ENCODE assay signal across 12 cellular contexts in the genomic region with DNA sequence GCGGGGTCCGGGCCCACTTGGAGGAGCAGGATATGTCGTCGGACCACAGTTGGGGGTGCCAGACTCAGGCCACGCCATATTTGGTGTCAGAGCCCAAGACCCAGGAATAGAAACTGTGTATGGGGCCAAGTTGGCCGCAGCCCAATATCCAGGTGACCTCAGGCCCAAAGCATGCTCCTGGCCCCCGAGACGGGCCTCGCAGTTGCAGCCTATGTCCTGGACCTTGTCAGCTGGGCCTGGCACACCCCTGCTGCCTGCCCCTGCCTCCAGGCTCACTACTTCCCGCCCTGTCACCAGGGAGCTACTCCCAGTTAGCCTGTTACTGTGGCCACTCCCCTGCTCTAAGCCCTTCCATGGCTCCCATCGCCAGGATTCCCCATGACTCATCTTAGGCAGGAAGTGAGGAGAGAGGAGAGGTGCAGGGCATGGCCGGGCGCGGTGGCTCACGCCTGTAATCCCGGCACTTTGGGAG. TPM values are rescaled to one million over a fixed set of nuclear protein-coding genes. Genes with fewer than 3 reads are reported as not detected.
DNase-seq lines count a peak whose midpoint lies in the region; ATAC-seq and TF ChIP-seq lines count a peak whose summit lies in the region.
"Had no signal": no experiment of that assay in that cellular context is flagged by ENCODE, and none has a peak within 500 bp of the region (broad histone marks: within the 10 kb centered on the region; RNA-seq: fewer than 3 reads in every experiment).

No MANE protein-coding gene starts in this region.

- no peaks in the 10 kb centered on the region for H3K79me2 ChIP-seq in trophoblast cell (ENCODE audit: control insufficient read depth, insufficient read depth, low read length, poor library complexity)

- no peak for TF ChIP-seq POLR2A in gastroesophageal sphincter (IDR thresholded peaks at IDR 0.05)

- H3K27me3 ChIP-seq in gastroesophageal sphincter, result no peaks in the 10 kb centered on the region
- H3K27me3 ChIP-seq in trophoblast cell (ENCODE audit: insufficient read depth, low read length), result no peaks in the 10 kb centered on the region

- H3K4me1 ChIP-seq in gastroesophageal sphincter (peaks cover 0 to 100% (median 59%) of the 10 kb centered on the region in 3 donors), trophoblast cell (ENCODE audit: control insufficient read depth in 1 of 2, insufficient read depth in 2 of 2, low read length in 2 of 2) (peaks cover 12% of the 10 kb centered on the region in 2 experiments)

- H2AK5ac ChIP-seq in trophoblast cell (ENCODE audit: low read length), result no peak overlapping the region

- H3K23ac ChIP-seq in trophoblast cell (ENCODE audit: low read length), result no peak overlapping the region

- peaks cover 3% of the 10 kb centered on the region for H3K79me1 ChIP-seq in trophoblast cell (ENCODE audit: low read length)

- no peak overlapping the region for H4K8ac ChIP-seq in trophoblast cell (ENCODE audit: low read depth, low read length)

- H3K9ac ChIP-seq in trophoblast cell (ENCODE audit: low read length), result no peak overlapping the region

- H3K36me3 ChIP-seq in gastroesophageal sphincter (peaks cover 0 to 27% of the 10 kb centered on the region in 2 donors), trophoblast cell (ENCODE audit: control insufficient read depth in 1 of 2, insufficient read depth in 2 of 2, low read length in 2 of 2) (peaks cover 0 to 5% of the 10 kb centered on the region in 2 experiments)

- TF ChIP-seq EP300 in gastroesophageal sphincter (IDR thresholded peaks at IDR 0.05), result peak; percentile 4

- TF ChIP-seq CTCF in gastroesophageal sphincter (IDR thresholded peaks at IDR 0.05), result no peak

- peak overlapping the region; percentile 30 for H4K91ac ChIP-seq in trophoblast cell (ENCODE audit: low read depth, low read length)

- H3K4me3 ChIP-seq in gastroesophageal sphincter, result no peak overlapping the region
- H3K4me3 ChIP-seq in trophoblast cell (ENCODE audit: low read depth, low read length), result no peak overlapping the region

- peak overlapping the region; percentile 11 for H3K18ac ChIP-seq in trophoblast cell (ENCODE audit: low read length)

- H3K9me3 ChIP-seq in gastroesophageal sphincter, result no peaks in the 10 kb centered on the region
- peaks cover 2% of the 10 kb centered on the region for H3K9me3 ChIP-seq in trophoblast cell (ENCODE audit: insufficient read depth, low read depth, low read length)

- H3K27ac ChIP-seq in gastroesophageal sphincter (peak overlapping the region; percentile 89 to 94 (median 90)), trophoblast cell (ENCODE audit: low read depth, low read length) (no peak overlapping the region)

- no peak overlapping the region for H2AFZ ChIP-seq in trophoblast cell (ENCODE audit: insufficient read depth, low read length, poor library complexity)

- peak overlapping the region; percentile 12 for H3K14ac ChIP-seq in trophoblast cell (ENCODE audit: low read length)

- WGBS in gastroesophageal sphincter (ENCODE audit: low coverage in 1 of 2), 2 donors, result no CpG with 5 or more reads among the region's 16 CpGs
- WGBS in trophoblast cell (ENCODE audit: extremely low coverage, insufficient coverage, insufficient read length), result no CpG with 5 or more reads among the region's 16 CpGs

- H4K12ac ChIP-seq in trophoblast cell (ENCODE audit: low read depth, low read length), result no peak overlapping the region

- H2BK120ac ChIP-seq in trophoblast cell (ENCODE audit: insufficient read depth, low read length, poor library complexity), result peak overlapping the region; percentile 67

- ATAC-seq in SK-N-SH treated with all-trans-retinoic acid at 6 μM for 48 hours (peak; percentile 97), gastroesophageal sphincter (peak; percentile 94), GM18861 (IDR thresholded peaks at IDR 0.05; ENCODE audit: unreplicated experiment) (no peak)

- H2BK12ac ChIP-seq in trophoblast cell (ENCODE audit: low read length), result peak overlapping the region; percentile 37

- H2BK5ac ChIP-seq in trophoblast cell (ENCODE audit: low read depth, low read length, poor library complexity), result no peak overlapping the region

- H3K4ac ChIP-seq in trophoblast cell (ENCODE audit: low read depth, low read length), result no peak overlapping the region

- DNase-seq in Daoy (ENCODE audit: low read depth) (peak; percentile 91), trophoblast cell (peak; percentile 73 to 79), dedifferentiated amniotic fluid mesenchymal stem cell (ENCODE audit: extremely low spot score) (no peak), NCI-H446 treated with DMSO at 0.1 percent for 48 hours (lab: John Stamatoyannopoulos, UW) (no peak), Ammon's horn (ENCODE audit: low spot score) (no peak)
- DNase-seq: amniotic stem cell; CD4-positive, alpha-beta memory T cell; stimulated activated naive CD4-positive, alpha-beta T cell had no signal

- H3K4me2 ChIP-seq in trophoblast cell (ENCODE audit: low read length), result no peak overlapping the region

TF ChIP-seq in SK-N-SH treated with all-trans-retinoic acid at 6 μM for 48 hours, 23 proteins besides CTCF, POLR2A, EP300 and RAD21:
- TF ChIP-seq TCF4 (CRISPR knock-in tag; IDR thresholded peaks at IDR 0.05; ENCODE audit: borderline replicate concordance) (no peak), GLIS3 (CRISPR knock-in tag; IDR thresholded peaks at IDR 0.05) (no peak), CREB5 (CRISPR knock-in tag; IDR thresholded peaks at IDR 0.05; ENCODE audit: low read depth) (no peak), ZC3H10 (CRISPR knock-in tag; IDR thresholded peaks at IDR 0.05) (no peak), ESRRG (CRISPR knock-in tag; IDR thresholded peaks at IDR 0.05) (no peak), RARB (CRISPR knock-in tag; IDR thresholded peaks at IDR 0.05) (no peak), ISL1 (CRISPR knock-in tag; IDR thresholded peaks at IDR 0.05) (no peak), ZFP30 (CRISPR knock-in tag; IDR thresholded peaks at IDR 0.05) (no peak), ZNF70 (CRISPR knock-in tag; IDR thresholded peaks at IDR 0.05) (no peak), ZNF8 (CRISPR knock-in tag; IDR thresholded peaks at IDR 0.05) (no peak), PPARA (CRISPR knock-in tag; IDR thresholded peaks at IDR 0.05; ENCODE audit: borderline replicate concordance) (no peak), BACH2 (CRISPR knock-in tag; IDR thresholded peaks at IDR 0.05; ENCODE audit: borderline replicate concordance) (no peak), POU6F1 (CRISPR knock-in tag; IDR thresholded peaks at IDR 0.05; ENCODE audit: borderline replicate concordance, low read depth) (no peak), ZFP3 (CRISPR knock-in tag; IDR thresholded peaks at IDR 0.05) (no peak), ZNF565 (CRISPR knock-in tag; conservative IDR thresholded peaks at IDR 0.05; ENCODE audit: low read depth) (no peak)
- TF ChIP-seq, protein P1, sequence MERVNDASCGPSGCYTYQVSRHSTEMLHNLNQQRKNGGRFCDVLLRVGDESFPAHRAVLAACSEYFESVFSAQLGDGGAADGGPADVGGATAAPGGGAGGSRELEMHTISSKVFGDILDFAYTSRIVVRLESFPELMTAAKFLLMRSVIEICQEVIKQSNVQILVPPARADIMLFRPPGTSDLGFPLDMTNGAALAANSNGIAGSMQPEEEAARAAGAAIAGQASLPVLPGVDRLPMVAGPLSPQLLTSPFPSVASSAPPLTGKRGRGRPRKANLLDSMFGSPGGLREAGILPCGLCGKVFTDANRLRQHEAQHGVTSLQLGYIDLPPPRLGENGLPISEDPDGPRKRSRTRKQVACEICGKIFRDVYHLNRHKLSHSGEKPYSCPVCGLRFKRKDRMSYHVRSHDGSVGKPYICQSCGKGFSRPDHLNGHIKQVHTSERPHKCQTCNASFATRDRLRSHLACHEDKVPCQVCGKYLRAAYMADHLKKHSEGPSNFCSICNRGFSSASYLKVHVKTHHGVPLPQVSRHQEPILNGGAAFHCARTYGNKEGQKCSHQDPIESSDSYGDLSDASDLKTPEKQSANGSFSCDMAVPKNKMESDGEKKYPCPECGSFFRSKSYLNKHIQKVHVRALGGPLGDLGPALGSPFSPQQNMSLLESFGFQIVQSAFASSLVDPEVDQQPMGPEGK (CRISPR knock-in tag; IDR thresholded peaks at IDR 0.05; ENCODE audit: borderline replicate concordance), result no peak
TF ChIP-seq in SK-N-SH treated with all-trans-retinoic acid at 6 μM for 48 hours: peak in this region for 0.

RNA-seq across cellular contexts. Expression of gene A4GALT, which starts 23.1 kb away (rescaled TPM):
- 3.5 and 5.6 TPM in 2 replicates for total RNA-seq in Daoy (2014; rRNA removed; shearing (Covaris generic))
- total RNA-seq in gastroesophageal sphincter, result 10 to 100 TPM; 36.9 to 70.9 (median 55.3) TPM
- 7.6 and 8.4 TPM in 2 replicates for polyA plus RNA-seq in trophoblast cell (2013)
- polyA plus RNA-seq: CD4-positive, alpha-beta memory T cell; neural cell had no signal

RNA-seq across cellular contexts. Expression of gene CYB5R3, which starts 48.4 kb away (rescaled TPM):
- 34.8 and 41.4 TPM in 2 replicates for total RNA-seq in Daoy (2014; rRNA removed; shearing (Covaris generic))
- total RNA-seq in gastroesophageal sphincter, result 100 to 1,000 TPM; 127 to 268 (median 155) TPM
- 155 and 156 TPM in 2 replicates for polyA plus RNA-seq in trophoblast cell (2013)

RNA-seq across cellular contexts. Expression of gene ATP5MGL, which starts 57.2 kb away (rescaled TPM):
- total RNA-seq in Daoy (2014; rRNA removed; shearing (Covaris generic)), result not detected in 2 replicates
- 1 to 10 TPM in 1 of 4 donors, not detected in 3; 1.8 TPM for total RNA-seq in gastroesophageal sphincter
- not detected in 2 replicates for polyA plus RNA-seq in trophoblast cell (2013)
- polyA plus RNA-seq: neural cell had no signal

Comparison
In these comparisons a context has a peak if more than half of its experiments do, and no peak if none do; other contexts are left out.
1. DNase-seq: peak in Daoy (single experiment) and trophoblast cell (2 of 2); none in dedifferentiated amniotic fluid mesenchymal stem cell (single experiment), NCI-H446 treated with DMSO at 0.1 percent for 48 hours (single experiment) and Ammon's horn (single experiment).